ENCODE assay signal across 8 cellular contexts in genomic region chr6:97669191-97669651, GRCh38.
A peak's percentile ranks its signal among the peaks of the same experiment; 100 is the strongest.
DNase-seq lines count a peak whose midpoint lies in the region; ATAC-seq and TF ChIP-seq lines count a peak whose summit lies in the region.

No MANE protein-coding gene starts in this region.

- no peak for TF ChIP-seq POLR2A in gastrocnemius medialis (IDR thresholded peaks at IDR 0.05)
- TF ChIP-seq POLR2A in body of pancreas (IDR thresholded peaks at IDR 0.05), result no peak

- intact Hi-C loops in head of caudate nucleus (cut with DNase I), result no loop called here
- intact Hi-C loops in gastrocnemius medialis (cut with DNase I; ENCODE audit: low total_unique reads), result no loop called here
- intact Hi-C loops in body of pancreas (cut with DNase I), result no loop called here

- H3K36me3 ChIP-seq in gastrocnemius medialis, result no peaks in the 10 kb centered on the region
- H3K36me3 ChIP-seq in body of pancreas (replicated peaks in 1 of 2; ENCODE audit: insufficient read depth in 1 of 2, low read depth in 2 of 2), result no peaks in the 10 kb centered on the region

- peaks cover 5% of the 10 kb centered on the region for H3K9me3 Mint-ChIP-seq in activated T-cell treated with anti-CD3 and anti-CD28 coated beads, Interleukin-2, amount 50 U/mL, for 4 hours
- H3K9me3 Mint-ChIP-seq in activated T-cell treated with anti-CD3 and anti-CD28 coated beads, Interleukin-2, amount 50 U/mL, for 24 hours, result peaks cover 3% of the 10 kb centered on the region

- H3K27ac Mint-ChIP-seq in activated T-cell treated with anti-CD3 and anti-CD28 coated beads, Interleukin-2, amount 50 U/mL, for 24 hours, result no peak overlapping the region

- DNase-seq in activated T-cell treated with anti-CD3 and anti-CD28 coated beads, Interleukin-2, amount 50 U/mL, for 4 hours, result no peak
- DNase-seq in activated T-cell treated with anti-CD3 and anti-CD28 coated beads, Interleukin-2, amount 50 U/mL, for 24 hours, result no peak
- peak; percentile 83 for DNase-seq in NCI-H69 (lab: John Stamatoyannopoulos, UW)
- peak; percentile 54 to 90 (median 75) for DNase-seq in head of caudate nucleus
- no peak for DNase-seq in gastrocnemius medialis
- DNase-seq in body of pancreas, result no peak
- no peak for DNase-seq in HPDE6-E6E7 (ENCODE audit: extremely low spot score)

- peak overlapping the region; percentile 23 to 50 (median 38) for H3K4me3 ChIP-seq in gastrocnemius medialis
- no peak overlapping the region for H3K4me3 ChIP-seq in body of pancreas

- no peaks in the 10 kb centered on the region for H3K9me3 ChIP-seq in gastrocnemius medialis
- H3K9me3 ChIP-seq in body of pancreas, result no peaks in the 10 kb centered on the region

- 4 to 5% methylated on average over 10 of the region's 10 CpGs for WGBS in body of pancreas, 2 donors

- H3K27me3 Mint-ChIP-seq in activated T-cell treated with anti-CD3 and anti-CD28 coated beads, Interleukin-2, amount 50 U/mL, for 4 hours (ENCODE audit: low read depth), result peaks cover 2% of the 10 kb centered on the region
- no peaks in the 10 kb centered on the region for H3K27me3 Mint-ChIP-seq in activated T-cell treated with anti-CD3 and anti-CD28 coated beads, Interleukin-2, amount 50 U/mL, for 24 hours

- peak; percentile 48 to 65 for ATAC-seq in activated T-cell treated with anti-CD3 and anti-CD28 coated beads, Interleukin-2, amount 50 U/mL, for 4 hours
- peak; percentile 99 for ATAC-seq in HG02759 (IDR thresholded peaks at IDR 0.05; ENCODE audit: unreplicated experiment)
- ATAC-seq in gastrocnemius medialis, result peak; percentile 56 to 77
- no peak for ATAC-seq in body of pancreas

- H3K27me3 ChIP-seq in gastrocnemius medialis, result no peaks in the 10 kb centered on the region
- H3K27me3 ChIP-seq in body of pancreas, result no peaks in the 10 kb centered on the region

- H3K36me3 Mint-ChIP-seq in activated T-cell treated with anti-CD3 and anti-CD28 coated beads, Interleukin-2, amount 50 U/mL, for 4 hours (ENCODE audit: insufficient read depth), result no peaks in the 10 kb centered on the region
- H3K36me3 Mint-ChIP-seq in activated T-cell treated with anti-CD3 and anti-CD28 coated beads, Interleukin-2, amount 50 U/mL, for 24 hours (ENCODE audit: low read depth), result no peaks in the 10 kb centered on the region

- TF ChIP-seq CTCF in gastrocnemius medialis (IDR thresholded peaks at IDR 0.05 in 4 of 5, conservative IDR thresholded peaks at IDR 0.05 in 1 of 5) (no peak), body of pancreas (IDR thresholded peaks at IDR 0.05) (no peak)

- H3K4me1 ChIP-seq in gastrocnemius medialis (no peaks in the 10 kb centered on the region), body of pancreas (peaks cover 6% of the 10 kb centered on the region)

- H3K4me3 Mint-ChIP-seq in activated T-cell treated with anti-CD3 and anti-CD28 coated beads, Interleukin-2, amount 50 U/mL, for 4 hours, result no peak overlapping the region
- no peak overlapping the region for H3K4me3 Mint-ChIP-seq in activated T-cell treated with anti-CD3 and anti-CD28 coated beads, Interleukin-2, amount 50 U/mL, for 24 hours

- H3K27ac ChIP-seq in gastrocnemius medialis (no peak overlapping the region), body of pancreas (no peak overlapping the region)

- in situ Hi-C loops in gastrocnemius medialis (cut with MboI; ENCODE audit: low sequenced_read_pairs in 4 of 4), result no loop called here

- no peaks in the 10 kb centered on the region for H3K4me1 Mint-ChIP-seq in activated T-cell treated with anti-CD3 and anti-CD28 coated beads, Interleukin-2, amount 50 U/mL, for 4 hours (ENCODE audit: low read depth)
- no peaks in the 10 kb centered on the region for H3K4me1 Mint-ChIP-seq in activated T-cell treated with anti-CD3 and anti-CD28 coated beads, Interleukin-2, amount 50 U/mL, for 24 hours (ENCODE audit: low read depth)

Comparison
In these comparisons a context has a peak if more than half of its experiments do, and no peak if none do; other contexts are left out.
1. DNase-seq: peak in NCI-H69 (single experiment) and head of caudate nucleus (42 of 42); none in activated T-cell treated with anti-CD3 and anti-CD28 coated beads, Interleukin-2, amount 50 U/mL, for 4 hours (single experiment), activated T-cell treated with anti-CD3 and anti-CD28 coated beads, Interleukin-2, amount 50 U/mL, for 24 hours (single experiment), gastrocnemius medialis (0 of 2), body of pancreas (0 of 4) and HPDE6-E6E7 (single experiment).
2. H3K4me3 ChIP-seq: peak in gastrocnemius medialis (4 of 4); none in body of pancreas (0 of 2).